In the genomic region with DNA sequence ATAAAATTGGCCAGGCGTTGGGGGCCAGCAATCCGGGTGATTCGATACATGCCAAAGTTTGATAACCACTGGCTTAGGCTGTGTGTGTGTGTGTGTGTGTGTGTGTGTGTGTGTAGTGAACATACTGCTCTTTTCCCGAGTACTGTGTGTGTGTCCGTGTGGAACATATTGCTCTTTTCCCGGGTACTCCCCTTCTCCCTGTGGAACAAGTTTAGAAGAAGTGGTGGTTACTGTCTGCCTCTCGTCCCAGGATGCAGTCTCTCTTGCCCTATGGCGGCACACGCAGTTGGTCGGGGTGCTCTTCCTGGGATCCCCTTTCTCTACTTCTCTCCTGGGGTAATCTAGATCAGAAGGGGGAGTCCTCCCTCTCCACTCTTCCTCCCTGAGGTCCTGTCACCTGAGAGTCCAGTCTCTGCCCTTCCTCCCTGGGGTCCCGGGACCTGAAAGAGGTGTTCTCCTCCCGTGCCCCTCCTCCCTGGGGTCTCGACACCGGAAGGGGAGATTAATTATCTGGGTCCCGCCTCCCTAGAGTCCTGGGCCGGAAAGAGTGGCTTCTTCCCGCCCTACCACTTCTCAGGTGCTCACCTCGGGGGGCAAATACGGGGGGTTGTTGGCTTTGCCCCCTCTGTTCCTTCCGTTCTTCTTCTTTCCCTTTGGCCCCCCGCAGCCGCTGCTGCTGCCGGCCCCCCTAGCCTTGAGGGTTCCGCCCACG, we compare ENCODE assay signal across 1 cellular context.
A peak's percentile ranks its signal among the peaks of the same experiment; 100 is the strongest.
TF ChIP-seq lines count a peak whose summit lies in the region.

No MANE protein-coding gene starts in this region.

TF ChIP-seq in H1, 55 proteins besides CTCF, POLR2A, EP300 and RAD21:
- no peak for TF ChIP-seq RXRA (IDR thresholded peaks at IDR 0.05; ENCODE audit: insufficient read depth, low read depth, low read length)
- TF ChIP-seq SAP30 (IDR thresholded peaks at IDR 0.05; ENCODE audit: insufficient read depth, insufficient replicate concordance, low read length): peak; percentile 82
- TF ChIP-seq JUN (IDR thresholded peaks at IDR 0.05; ENCODE audit: low read depth, low read length): no peak
- TF ChIP-seq BCL11A (IDR thresholded peaks at IDR 0.05; ENCODE audit: low read depth in 2 of 2, low read length in 2 of 2): no peak
- TF ChIP-seq ATF2 (IDR thresholded peaks at IDR 0.05; ENCODE audit: low read length): no peak
- 0 out of 4 replicates have a peak, but pooled peaks of 1 of the 2 experiments have one; percentile 45 for TF ChIP-seq SIN3A (conservative IDR thresholded peaks at IDR 0.05 in 1 of 2, IDR thresholded peaks at IDR 0.05 in 1 of 2; ENCODE audit: low read depth in 1 of 2, low read length in 2 of 2)
- TF ChIP-seq KDM4A (IDR thresholded peaks at IDR 0.05; ENCODE audit: low read depth, low read length, severe bottlenecking): peak; percentile 27
- no peak for TF ChIP-seq TBP (IDR thresholded peaks at IDR 0.05; ENCODE audit: low read depth, low read length)
- no peak for TF ChIP-seq SIRT6 (IDR thresholded peaks at IDR 0.05; ENCODE audit: low read length)
- no peak for TF ChIP-seq BACH1 (IDR thresholded peaks at IDR 0.05; ENCODE audit: low read length)
- no peak for TF ChIP-seq HDAC6 (IDR thresholded peaks at IDR 0.05; ENCODE audit: low read depth, low read length)
- TF ChIP-seq PHF8 (conservative IDR thresholded peaks at IDR 0.05; ENCODE audit: low read depth, low read length): peak; percentile 72
- no peak for TF ChIP-seq JUND (IDR thresholded peaks at IDR 0.05; ENCODE audit: low read length)
- TF ChIP-seq ZNF274 (IDR thresholded peaks at IDR 0.05; ENCODE audit: borderline replicate concordance, extremely low read depth, low read length): no peak
- TF ChIP-seq ATF3 (IDR thresholded peaks at IDR 0.05; ENCODE audit: insufficient read depth, low read depth, low read length): no peak
- no peak for TF ChIP-seq EGR1 (IDR thresholded peaks at IDR 0.05; ENCODE audit: borderline replicate concordance, low read depth, low read length)
- TF ChIP-seq TAF7 (optimal IDR thresholded peaks at IDR 0.05; ENCODE audit: borderline replicate concordance, low read depth, low read length): peak; percentile 31
- TF ChIP-seq CREB1 (IDR thresholded peaks at IDR 0.05): no peak
- no peak for TF ChIP-seq TEAD4 (IDR thresholded peaks at IDR 0.05; ENCODE audit: low read depth, low read length)
- no peak for TF ChIP-seq SUZ12 (IDR thresholded peaks at IDR 0.05; ENCODE audit: low read length)
- no peak for TF ChIP-seq USF2 (IDR thresholded peaks at IDR 0.05; ENCODE audit: low read length)
- no peak for TF ChIP-seq CBX5 (IDR thresholded peaks at IDR 0.05; ENCODE audit: low read depth, low read length)
- no peak for TF ChIP-seq POU5F1 (IDR thresholded peaks at IDR 0.05; ENCODE audit: low read depth, low read length)
- no peak for TF ChIP-seq GTF2F1 (IDR thresholded peaks at IDR 0.05; ENCODE audit: borderline replicate concordance, low read depth, low read length)
- TF ChIP-seq CTBP2 (IDR thresholded peaks at IDR 0.05; ENCODE audit: borderline replicate concordance, insufficient read depth, insufficient read length, low read length): no peak
